Comparison of ENCODE assay signal across 24 cellular contexts in genomic region chr16:69283851-69284250, GRCh38.
"Had no signal": no experiment of that assay in that cellular context is flagged by ENCODE, and none has a peak within 500 bp of the region (broad histone marks: within the 10 kb centered on the region; RNA-seq: fewer than 3 reads in every experiment).

No MANE protein-coding gene starts in this region.

- H3K27ac ChIP-seq: brain microvascular endothelial cell, cardiac muscle cell, Peyer's patch, RWPE1, SJSA1 had no signal

- H3K9me3 ChIP-seq: Peyer's patch, SJSA1 had no signal

- H3K27ac Mint-ChIP-seq: activated naive CD4-positive, alpha-beta T cell treated with anti-CD3 and anti-CD28 coated beads, Interleukin-2, amount 10 ng/mL, durations not matched to agents 7 days and 5 days; activated naive CD8-positive, alpha-beta T cell treated with anti-CD3 and anti-CD28 coated beads for 36 hours had no signal

- H3K36me3 Mint-ChIP-seq: activated naive CD8-positive, alpha-beta T cell treated with anti-CD3 and anti-CD28 coated beads for 36 hours had no signal

- H3K4me1 Mint-ChIP-seq: activated naive CD4-positive, alpha-beta T cell treated with anti-CD3 and anti-CD28 coated beads, Interleukin-2, amount 10 ng/mL, durations not matched to agents 7 days and 5 days had no signal

- H3K4me1 ChIP-seq: Peyer's patch, SJSA1 had no signal

- DNase-seq: activated CD4-positive, alpha-beta T cell treated with anti-CD3 and anti-CD28 coated beads for 48 hours; activated CD4-positive, alpha-beta T cell treated with anti-CD3 and anti-CD28 coated beads, Interleukin-2, amount 50 U/mL, for 4 hours; activated CD4-positive, CD25-positive, alpha-beta regulatory T cell treated with anti-CD3 and anti-CD28 coated beads, Interleukin-2, amount 50 U/mL, for 72 hours; activated CD8-positive, alpha-beta memory T cell treated with anti-CD3 and anti-CD28 coated beads for 24 hours; activated gamma-delta T cell; activated naive CD4-positive, alpha-beta T cell treated with anti-CD3 and anti-CD28 coated beads, Interleukin-2, amount 10 ng/mL, durations not matched to agents 7 days and 5 days; activated naive CD8-positive, alpha-beta T cell treated with anti-CD3 and anti-CD28 coated beads for 36 hours; activated T-cell treated with anti-CD3 and anti-CD28 coated beads, Interleukin-2, amount 50 U/mL, for 4 hours; brain microvascular endothelial cell; MV-4-11; NCI-H1105 treated with DMSO at 0.1 percent for 48 hours; NCI-H1436 treated with DMSO at 0.1 percent for 48 hours; NCI-H187; NCI-H2081; NCI-H510A treated with DMSO at 0.1 percent for 48 hours; NCI-H69; NK-92 treated with Interleukin-12 subunit alpha and Interleukin-12 subunit beta, amount 100 ng/mL, for 24 hours; Peyer's patch; Right ventricle myocardium superior; SW 1271 had no signal

- H3K27me3 ChIP-seq: brain microvascular endothelial cell, cardiac muscle cell, Peyer's patch, SJSA1 had no signal

- H3K4me3 Mint-ChIP-seq: activated naive CD4-positive, alpha-beta T cell treated with anti-CD3 and anti-CD28 coated beads, Interleukin-2, amount 10 ng/mL, durations not matched to agents 7 days and 5 days; activated naive CD8-positive, alpha-beta T cell treated with anti-CD3 and anti-CD28 coated beads for 36 hours; activated T-cell treated with anti-CD3 and anti-CD28 coated beads, Interleukin-2, amount 50 U/mL, for 4 hours had no signal

- H3K9me3 Mint-ChIP-seq: activated naive CD4-positive, alpha-beta T cell treated with anti-CD3 and anti-CD28 coated beads, Interleukin-2, amount 10 ng/mL, durations not matched to agents 7 days and 5 days; activated naive CD8-positive, alpha-beta T cell treated with anti-CD3 and anti-CD28 coated beads for 36 hours; activated T-cell treated with anti-CD3 and anti-CD28 coated beads, Interleukin-2, amount 50 U/mL, for 4 hours had no signal

- H3K36me3 ChIP-seq: cardiac muscle cell had no signal

- H3K4me3 ChIP-seq: cardiac muscle cell, Peyer's patch, SJSA1 had no signal

- ATAC-seq: activated T-cell treated with anti-CD3 and anti-CD28 coated beads, Interleukin-2, amount 50 U/mL, for 4 hours; SK-N-SH treated with all-trans-retinoic acid at 6 μM for 48 hours had no signal

- H3K27me3 Mint-ChIP-seq: activated naive CD4-positive, alpha-beta T cell treated with anti-CD3 and anti-CD28 coated beads, Interleukin-2, amount 10 ng/mL, durations not matched to agents 7 days and 5 days; activated naive CD8-positive, alpha-beta T cell treated with anti-CD3 and anti-CD28 coated beads for 36 hours had no signal
